In the genomic region with DNA sequence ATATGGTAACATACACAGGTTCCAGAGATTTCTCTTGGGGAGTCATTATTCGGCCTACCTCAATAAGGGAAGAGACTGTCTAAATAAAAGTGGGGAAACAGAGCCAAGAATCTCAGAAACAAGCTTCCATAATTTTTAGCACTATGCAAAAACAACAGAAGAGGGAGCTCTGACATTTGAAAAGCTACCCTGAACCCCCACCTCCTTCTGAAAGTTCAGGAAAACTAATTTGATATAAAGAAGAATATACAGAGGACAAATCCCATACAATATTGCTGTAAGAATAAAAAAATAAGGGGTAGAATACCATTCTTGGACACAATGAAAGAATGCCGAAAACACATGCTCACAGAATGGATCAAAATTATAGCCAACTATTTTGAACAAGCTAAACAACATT, we compare ENCODE assay signal across 10 cellular contexts. TPM values are rescaled to one million over a fixed set of nuclear protein-coding genes. Genes with fewer than 3 reads are reported as not detected.
A peak's percentile ranks its signal among the peaks of the same experiment; 100 is the strongest.
DNase-seq lines count a peak whose midpoint lies in the region; ATAC-seq, FAIRE-seq and TF ChIP-seq lines count a peak whose summit lies in the region.
"Had no signal": no experiment of that assay in that cellular context is flagged by ENCODE, and none has a peak within 500 bp of the region (broad histone marks: within the 10 kb centered on the region; RNA-seq: fewer than 3 reads in every experiment).

No MANE protein-coding gene starts in this region.

- DNase-seq in D721Med (ENCODE audit: insufficient read length, low spot score) (no peak), HFFc6 (peak; percentile 25), left lobe of liver (ENCODE audit: low spot score) (no peak), gastrocnemius medialis (no peak), colonic mucosa (no peak), hepatic stellate cell (ENCODE audit: low spot score) (no peak)
- DNase-seq in activated T-helper 2 cell treated with anti-CD3 and anti-CD28 coated beads, Interferon-gamma antibody, Interleukin-2, Interleukin-4, amounts not matched to agents 10 μg/mL and 5 μg/mL and 100 μg/mL, durations not matched to agents 14 hours and 24 hours and 36 hours (ENCODE audit: low spot score) = no peak
- DNase-seq: activated CD8-positive, alpha-beta memory T cell treated with anti-CD3 and anti-CD28 coated beads for 24 hours; naive B cell had no signal

- in situ Hi-C loops in gastrocnemius medialis (cut with MboI; ENCODE audit: low sequenced_read_pairs in 4 of 4) = no loop called here

- H3K4me1 ChIP-seq in gastrocnemius medialis = peaks cover 9 to 15% of the 10 kb centered on the region in 2 donors
- H3K4me1 ChIP-seq in colonic mucosa = no peaks in the 10 kb centered on the region

- H3K4me3 ChIP-seq in WI38 (ENCODE audit: low read depth, low read length) (no peak overlapping the region), gastrocnemius medialis (no peak overlapping the region), colonic mucosa (no peak overlapping the region)

- peak; percentile 35 for TF ChIP-seq CTCF in D721Med (IDR thresholded peaks at IDR 0.05; ENCODE audit: insufficient read depth, missing control alignments)
- peak; percentile 68 for TF ChIP-seq CTCF in HFFc6 (IDR thresholded peaks at IDR 0.05)
- 0 out of 2 replicates have a peak, but pooled peaks have one; percentile 14 for TF ChIP-seq CTCF in WI38 (IDR thresholded peaks at IDR 0.05; ENCODE audit: low read depth, low read length)
- peak in 1 of 5 experiments; percentile 18 for TF ChIP-seq CTCF in gastrocnemius medialis (IDR thresholded peaks at IDR 0.05 in 4 of 5, conservative IDR thresholded peaks at IDR 0.05 in 1 of 5)
- TF ChIP-seq CTCF in colonic mucosa (IDR thresholded peaks at IDR 0.05) = no peak

- no peak overlapping the region for H3K9ac ChIP-seq in colonic mucosa (ENCODE audit: low read depth in 2 of 2, low read length in 2 of 2)

- H3K9me3 ChIP-seq in gastrocnemius medialis = no peaks in the 10 kb centered on the region
- no peaks in the 10 kb centered on the region for H3K9me3 ChIP-seq in colonic mucosa

- H3K27me3 Mint-ChIP-seq in HFFc6 (ENCODE audit: insufficient read depth) = no peaks in the 10 kb centered on the region
- H3K27me3 Mint-ChIP-seq in activated T-helper 2 cell treated with anti-CD3 and anti-CD28 coated beads, Interferon-gamma antibody, Interleukin-2, Interleukin-4, amounts not matched to agents 10 μg/mL and 5 μg/mL and 100 μg/mL, durations not matched to agents 14 hours and 24 hours and 36 hours (ENCODE audit: low read depth) = no peaks in the 10 kb centered on the region
- H3K27me3 Mint-ChIP-seq: naive B cell had no signal

- intact Hi-C loops in gastrocnemius medialis (cut with DNase I; ENCODE audit: low total_unique reads) = loop anchor here (2.0 kb wide), 1 partner anchor 26 kb away; no protein-coding TSS in a partner anchor
- intact Hi-C loops in activated T-helper 2 cell treated with anti-CD3 and anti-CD28 coated beads, Interferon-gamma antibody, Interleukin-2, Interleukin-4, amounts not matched to agents 10 μg/mL and 5 μg/mL and 100 μg/mL, durations not matched to agents 14 hours and 24 hours and 36 hours (cut with micrococcal nuclease) = no loop called here
- intact Hi-C loops in colonic mucosa (cut with DNase I) = no loop called here

- H3K4me3 Mint-ChIP-seq in HFFc6 = no peak overlapping the region
- H3K4me3 Mint-ChIP-seq in activated T-helper 2 cell treated with anti-CD3 and anti-CD28 coated beads, Interferon-gamma antibody, Interleukin-2, Interleukin-4, amounts not matched to agents 10 μg/mL and 5 μg/mL and 100 μg/mL, durations not matched to agents 14 hours and 24 hours and 36 hours (ENCODE audit: low read depth) = no peak overlapping the region
- H3K4me3 Mint-ChIP-seq: naive B cell had no signal

- H3K27ac ChIP-seq in gastrocnemius medialis = no peak overlapping the region
- no peak overlapping the region for H3K27ac ChIP-seq in colonic mucosa

- H3K36me3 ChIP-seq in gastrocnemius medialis (no peaks in the 10 kb centered on the region), colonic mucosa (no peaks in the 10 kb centered on the region)

- ATAC-seq in left lobe of liver (peak; percentile 31), gastrocnemius medialis (no peak)

- FAIRE-seq in D721Med (lab: Jason Lieb, UNC) = no peak

- H3K27me3 ChIP-seq in gastrocnemius medialis (no peaks in the 10 kb centered on the region), colonic mucosa (no peaks in the 10 kb centered on the region)

- peaks cover 41% of the 10 kb centered on the region for H3K4me1 Mint-ChIP-seq in HFFc6 (ENCODE audit: low read depth)
- no peaks in the 10 kb centered on the region for H3K4me1 Mint-ChIP-seq in activated T-helper 2 cell treated with anti-CD3 and anti-CD28 coated beads, Interferon-gamma antibody, Interleukin-2, Interleukin-4, amounts not matched to agents 10 μg/mL and 5 μg/mL and 100 μg/mL, durations not matched to agents 14 hours and 24 hours and 36 hours (ENCODE audit: low read depth)

- TF ChIP-seq POLR2A in gastrocnemius medialis (IDR thresholded peaks at IDR 0.05) = no peak

- H3K9me3 Mint-ChIP-seq in HFFc6 = no peaks in the 10 kb centered on the region
- no peaks in the 10 kb centered on the region for H3K9me3 Mint-ChIP-seq in activated T-helper 2 cell treated with anti-CD3 and anti-CD28 coated beads, Interferon-gamma antibody, Interleukin-2, Interleukin-4, amounts not matched to agents 10 μg/mL and 5 μg/mL and 100 μg/mL, durations not matched to agents 14 hours and 24 hours and 36 hours

- no peak overlapping the region for H3K27ac Mint-ChIP-seq in HFFc6
- H3K27ac Mint-ChIP-seq in activated T-helper 2 cell treated with anti-CD3 and anti-CD28 coated beads, Interferon-gamma antibody, Interleukin-2, Interleukin-4, amounts not matched to agents 10 μg/mL and 5 μg/mL and 100 μg/mL, durations not matched to agents 14 hours and 24 hours and 36 hours = no peak overlapping the region

- H3K36me3 Mint-ChIP-seq in HFFc6 (ENCODE audit: low read depth) = no peaks in the 10 kb centered on the region
- H3K36me3 Mint-ChIP-seq in activated T-helper 2 cell treated with anti-CD3 and anti-CD28 coated beads, Interferon-gamma antibody, Interleukin-2, Interleukin-4, amounts not matched to agents 10 μg/mL and 5 μg/mL and 100 μg/mL, durations not matched to agents 14 hours and 24 hours and 36 hours (ENCODE audit: low read depth) = no peaks in the 10 kb centered on the region
- H3K36me3 Mint-ChIP-seq: naive B cell had no signal

RNA-seq across cellular contexts. Expression of a gene that starts 14.3 kb away (rescaled TPM):
- total RNA-seq in HFFc6 (2021; fragmentation: NEBNext Ultra II Directional; extraction: Animal tissue kit (Norgen Biotek cat#: 25700)) = 1 to 10 TPM; 6.0 to 8.2 (median 6.7) TPM
- total RNA-seq in left lobe of liver (3.3 TPM), gastrocnemius medialis (10 to 100 TPM in 3 of 4 donors, 1 to 10 TPM in 1; 8.7 to 14.9 (median 11.7) TPM), colonic mucosa (10 to 100 TPM in 1 of 2 donors, 1 to 10 TPM in 1; 8.3 to 10.3 TPM)
- 8.7 and 9.7 TPM in 2 replicates for total RNA-seq in activated T-helper 2 cell treated with anti-CD3 and anti-CD28 coated beads, Interferon-gamma antibody, Interleukin-2, Interleukin-4, amounts not matched to agents 10 μg/mL and 5 μg/mL and 100 μg/mL, durations not matched to agents 14 hours and 24 hours and 36 hours
